Comparison of ENCODE assay signal across 9 cellular contexts in genomic region chr10:52778511-52779392, GRCh38. TPM values are rescaled to one million over a fixed set of nuclear protein-coding genes. Genes with fewer than 3 reads are reported as not detected.
A peak's percentile ranks its signal among the peaks of the same experiment; 100 is the strongest.
DNase-seq lines count a peak whose midpoint lies in the region; ATAC-seq and TF ChIP-seq lines count a peak whose summit lies in the region.
"Had no signal": no experiment of that assay in that cellular context is flagged by ENCODE, and none has a peak within 500 bp of the region (broad histone marks: within the 10 kb centered on the region; RNA-seq: fewer than 3 reads in every experiment).

No MANE protein-coding gene starts in this region.

- no peak overlapping the region for H2AFZ ChIP-seq in hepatocyte

- H3K79me2 ChIP-seq in hepatocyte: no peaks in the 10 kb centered on the region

- H3K4me1 ChIP-seq in SJCRH30: no peaks in the 10 kb centered on the region
- peaks cover 11% of the 10 kb centered on the region for H3K4me1 ChIP-seq in hepatocyte (ENCODE audit: insufficient read depth)

- ATAC-seq in HG03521 (IDR thresholded peaks at IDR 0.05; ENCODE audit: unreplicated experiment): no peak
- no peak for ATAC-seq in GM21619 (IDR thresholded peaks at IDR 0.05; ENCODE audit: unreplicated experiment)

- no peaks in the 10 kb centered on the region for H3K36me3 ChIP-seq in SJCRH30
- no peaks in the 10 kb centered on the region for H3K36me3 ChIP-seq in hepatocyte (replicated peaks; ENCODE audit: insufficient read depth, low read depth)
- H3K36me3 ChIP-seq in MG63: no peaks in the 10 kb centered on the region

- no peak overlapping the region for H3K4me2 ChIP-seq in hepatocyte

- 92% methylated on average over 36 of the region's 42 CpGs for WGBS in hepatocyte (ENCODE audit: low lambda C conversion rate, missing lambda C conversion rate)

- DNase-seq in GM10266 (ENCODE audit: extremely low spot score) (no peak), SJCRH30 (peak; percentile 4 to 28), hepatocyte (ENCODE audit: low spot score) (no peak), SIG-M5 treated with dmso at 0.1 percent for 504 hours (lab: John Stamatoyannopoulos, UW; ENCODE audit: unreplicated experiment) (no peak), MG63 (no peak)
- DNase-seq: naive B cell had no signal

- H3K9me3 ChIP-seq in SJCRH30 (replicated peaks): no peaks in the 10 kb centered on the region
- H3K9me3 ChIP-seq in hepatocyte (ENCODE audit: low read depth): no peaks in the 10 kb centered on the region
- H3K9me3 ChIP-seq in MG63: no peaks in the 10 kb centered on the region

- no peaks in the 10 kb centered on the region for H3K9me2 ChIP-seq in hepatocyte (replicated peaks; ENCODE audit: insufficient read depth)

- H3K27ac ChIP-seq in 22Rv1 (no peak overlapping the region), SJCRH30 (no peak overlapping the region), hepatocyte (no peak overlapping the region)

- TF ChIP-seq CTCF in 22Rv1 (IDR thresholded peaks at IDR 0.05): peak; percentile 75
- TF ChIP-seq CTCF in GM10266 (IDR thresholded peaks at IDR 0.05; ENCODE audit: control insufficient read depth, insufficient read depth, low read depth, missing control alignments): peak; percentile 25
- peak; percentile 22 for TF ChIP-seq CTCF in hepatocyte (IDR thresholded peaks at IDR 0.05; ENCODE audit: poor library complexity)

- H3K4me3 ChIP-seq in SJCRH30 (no peak overlapping the region), hepatocyte (no peak overlapping the region), MG63 (no peak overlapping the region)

- H4K20me1 ChIP-seq in hepatocyte (ENCODE audit: insufficient read depth, poor library complexity, severe bottlenecking): no peaks in the 10 kb centered on the region

- H3K27me3 ChIP-seq in SJCRH30 (no peaks in the 10 kb centered on the region), hepatocyte (no peaks in the 10 kb centered on the region), MG63 (no peaks in the 10 kb centered on the region)

RNA-seq across cellular contexts. Expression of gene MBL2, which starts 6.2 kb away (rescaled TPM):
- not detected in 2 replicates for total RNA-seq in SJCRH30 (2014; rRNA removed; shearing (Covaris generic))
- total RNA-seq in hepatocyte: 0.64 and 1.1 TPM in 2 replicates
- 0.04 and 0.21 TPM in 2 replicates for polyA plus RNA-seq in hepatocyte
- total RNA-seq in MG63 (2014; rRNA removed; shearing (Covaris generic); ENCODE audit: low replicate concordance): not detected in 2 replicates

Comparison
In these comparisons a context has a peak if more than half of its experiments do, and no peak if none do; other contexts are left out.
1. CTCF ChIP-seq: peak in every context shown above with its lines; median percentile 75 in 22Rv1; 25 in GM10266; 22 in hepatocyte.
2. DNase-seq: peak in SJCRH30 (2 of 2); none in GM10266 (single experiment), hepatocyte (single experiment), SIG-M5 treated with dmso at 0.1 percent for 504 hours (single experiment) and MG63 (single experiment).